In genomic region chr15:91192285-91193058, GRCh38 we compare ENCODE assay signal across 1 cellular context.
TF ChIP-seq lines count a peak whose summit lies in the region.

No MANE protein-coding gene starts in this region.

TF ChIP-seq in GM23338, 12 proteins besides CTCF, POLR2A, EP300 and RAD21:
- TF ChIP-seq NANOG (IDR thresholded peaks at IDR 0.05; ENCODE audit: borderline replicate concordance) (no peak), ZNF331 (CRISPR knock-in tag; IDR thresholded peaks at IDR 0.05; ENCODE audit: low read depth) (no peak), ZNF462 (CRISPR knock-in tag; IDR thresholded peaks at IDR 0.05) (no peak), REST (IDR thresholded peaks at IDR 0.05; ENCODE audit: unreplicated experiment) (no peak), EZH2phosphoT487 (IDR thresholded peaks at IDR 0.05; ENCODE audit: unreplicated experiment) (no peak), ETS1 (IDR thresholded peaks at IDR 0.05) (no peak), JUNB (IDR thresholded peaks at IDR 0.05; ENCODE audit: unreplicated experiment) (no peak), CREB1 (CRISPR knock-in tag; IDR thresholded peaks at IDR 0.05; ENCODE audit: low read depth) (no peak), POLR2AphosphoS5 (IDR thresholded peaks at IDR 0.05; ENCODE audit: low read depth) (no peak)
